In the genomic region with DNA sequence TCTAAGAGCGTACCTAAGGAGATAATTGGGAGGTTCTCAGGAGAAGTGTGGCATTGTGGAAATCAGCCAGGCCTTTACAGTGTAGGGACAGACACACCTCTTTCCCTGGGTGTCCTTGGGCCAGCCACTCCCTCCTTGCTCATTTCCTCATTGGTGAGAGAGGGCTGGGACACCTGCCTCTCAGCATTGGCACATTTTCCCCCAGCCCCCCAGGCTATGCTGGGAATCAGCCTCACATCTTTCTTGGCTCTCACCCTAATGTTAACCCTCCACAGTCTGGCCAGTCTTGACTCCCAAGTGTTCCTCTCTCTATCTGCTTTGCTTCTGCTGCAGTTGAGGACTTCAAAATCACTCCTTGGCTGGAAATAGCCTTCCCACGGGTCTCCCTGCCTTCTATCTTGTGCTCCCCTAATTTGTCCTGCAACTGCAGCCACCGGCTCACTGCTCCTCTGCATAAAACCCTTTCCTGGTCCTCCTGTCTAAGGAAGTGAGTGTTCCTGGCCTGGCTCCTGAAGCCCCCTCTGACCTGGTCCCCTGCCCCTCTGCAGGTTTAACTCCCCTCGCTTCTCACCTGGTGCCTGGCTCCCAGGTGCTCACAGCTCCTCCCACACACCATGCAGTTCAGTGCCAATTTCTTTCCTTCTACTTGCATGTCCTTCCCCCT, we compare ENCODE assay signal across 21 cellular contexts. TPM values are rescaled to one million over a fixed set of nuclear protein-coding genes. Genes with fewer than 3 reads are reported as not detected.
DNase-seq lines count a peak whose midpoint lies in the region; ATAC-seq, FAIRE-seq and TF ChIP-seq lines count a peak whose summit lies in the region.
"Had no signal": no experiment of that assay in that cellular context is flagged by ENCODE, and none has a peak within 500 bp of the region (broad histone marks: within the 10 kb centered on the region; RNA-seq: fewer than 3 reads in every experiment).

No MANE protein-coding gene starts in this region.

- DNase-seq in MCF 10A (ENCODE audit: unreplicated experiment) (peak; percentile 73), mammary epithelial cell (no peak), H1 (ENCODE audit: low read depth in 1 of 2, low spot score in 2 of 2) (no peak), COLO668 (lab: John Stamatoyannopoulos, UW; ENCODE audit: unreplicated experiment) (no peak)
- DNase-seq in natural killer cell treated with Interleukin-12 subunit alpha and Interleukin-12 subunit beta and Interleukin-15 and Interleukin-18, amount 100 ng/mL, for 72 hours (ENCODE audit: low spot score): no peak
- DNase-seq in activated naive CD4-positive, alpha-beta T cell treated with Interleukin-2 at 50 U/mL for 16 hours: no peak
- DNase-seq in activated CD4-positive, CD25-positive, alpha-beta regulatory T cell (lab: John Stamatoyannopoulos, UW): no peak
- no peak for DNase-seq in stimulated activated naive CD8-positive, alpha-beta T cell treated with anti-CD3 and anti-CD28 coated beads, Interleukin-15, Interleukin-2, amounts not matched to agents 100 U/mL and 50 U/mL, for 24 hours
- DNase-seq: CD4-positive, CD25-positive, alpha-beta regulatory T cell; KG1; NCI-H1105 treated with DMSO at 0.1 percent for 48 hours; NCI-H187; NCI-H2171; NCI-H446 treated with DMSO at 0.1 percent for 48 hours; NCI-H774; SHP77 treated with DMSO at 0.1 percent for 48 hours had no signal

- H3K9ac ChIP-seq in mammary epithelial cell (ENCODE audit: insufficient read depth, low read length): no peak overlapping the region
- no peak overlapping the region for H3K9ac ChIP-seq in H1 (replicated peaks in 1 of 4; ENCODE audit: extremely low read depth in 1 of 4, low read depth in 3 of 4, low read length in 3 of 4)

- H3K23ac ChIP-seq in H1 (ENCODE audit: insufficient read length): no peak overlapping the region

- H2AK5ac ChIP-seq in H1 (ENCODE audit: low read depth, low read length): no peak overlapping the region

- no peak overlapping the region for H4K5ac ChIP-seq in H1 (ENCODE audit: insufficient read length, low read depth, low read length)

- H3K4me1 Mint-ChIP-seq in MCF 10A (ENCODE audit: insufficient read depth, unreplicated experiment): peaks cover 14% of the 10 kb centered on the region
- peaks cover 61 to 69% of the 10 kb centered on the region in 2 donors for H3K4me1 Mint-ChIP-seq in natural killer cell treated with Interleukin-12 subunit alpha and Interleukin-12 subunit beta and Interleukin-15 and Interleukin-18, amount 100 ng/mL, for 72 hours (ENCODE audit: low read depth in 2 of 2)
- H3K4me1 Mint-ChIP-seq: GM23338 had no signal

- POLR2A ChIA-PET in MCF 10A (lab: Yijun Ruan, JAX) (no interaction called here), H1 (lab: Charles Lee; ENCODE audit: partially characterized antibody) (no interaction called here)

- no peak overlapping the region for H2BK120ac ChIP-seq in H1 (replicated peaks; ENCODE audit: low read depth, low read length)

- no peaks in the 10 kb centered on the region for H3K27me3 ChIP-seq in mammary epithelial cell (ENCODE audit: insufficient read depth, low read length)
- H3K27me3 ChIP-seq in H1 (replicated peaks in 1 of 4; ENCODE audit: control insufficient read depth in 3 of 4, extremely low read depth in 1 of 4, insufficient read depth in 3 of 4, low read length in 3 of 4): no peaks in the 10 kb centered on the region

- H3K36me3 Mint-ChIP-seq in MCF 10A (ENCODE audit: insufficient read depth, unreplicated experiment): no peaks in the 10 kb centered on the region
- H3K36me3 Mint-ChIP-seq in natural killer cell treated with Interleukin-12 subunit alpha and Interleukin-12 subunit beta and Interleukin-15 and Interleukin-18, amount 100 ng/mL, for 72 hours: peaks cover 42% of the 10 kb centered on the region
- H3K36me3 Mint-ChIP-seq: CD4-positive, CD25-positive, alpha-beta regulatory T cell had no signal

- no peak for TF ChIP-seq RAD21 in H1 (IDR thresholded peaks at IDR 0.05 in 1 of 2, conservative IDR thresholded peaks at IDR 0.05 in 1 of 2; ENCODE audit: low read depth in 2 of 2, low read length in 2 of 2)

- no peak for TF ChIP-seq CTCF in MCF 10A (IDR thresholded peaks at IDR 0.05; ENCODE audit: unreplicated experiment)
- TF ChIP-seq CTCF in mammary epithelial cell (conservative IDR thresholded peaks at IDR 0.05 in 1 of 2, IDR thresholded peaks at IDR 0.05 in 1 of 2; ENCODE audit: extremely low read depth in 1 of 2, insufficient read depth in 1 of 2, low read depth in 1 of 2, low read length in 2 of 2): no peak
- no peak for TF ChIP-seq CTCF in H1 (IDR thresholded peaks at IDR 0.05; ENCODE audit: control extremely low read depth in 1 of 3, insufficient read depth in 1 of 3, low read depth in 1 of 3, low read length in 3 of 3)

- no peak for ATAC-seq in natural killer cell treated with Interleukin-12 subunit alpha and Interleukin-12 subunit beta and Interleukin-15 and Interleukin-18, amount 100 ng/mL, for 72 hours
- ATAC-seq in stimulated activated naive CD8-positive, alpha-beta T cell treated with anti-CD3 and anti-CD28 coated beads, Interleukin-15, Interleukin-2, amounts not matched to agents 100 U/mL and 50 U/mL, for 24 hours: no peak
- ATAC-seq: GM23338 had no signal

- H3K4me3 Mint-ChIP-seq in MCF 10A (ENCODE audit: unreplicated experiment): no peak overlapping the region
- no peak overlapping the region for H3K4me3 Mint-ChIP-seq in natural killer cell treated with Interleukin-12 subunit alpha and Interleukin-12 subunit beta and Interleukin-15 and Interleukin-18, amount 100 ng/mL, for 72 hours
- H3K4me3 Mint-ChIP-seq: CD4-positive, CD25-positive, alpha-beta regulatory T cell; GM23338 had no signal

- no peaks in the 10 kb centered on the region for H3K23me2 ChIP-seq in H1 (ENCODE audit: low read depth, low read length)

- BruUV-seq in MCF 10A (replicated peaks; lab: Mats Ljungman, UMichigan): no TSS peak
- BruUV-seq in mammary epithelial cell (replicated peaks; lab: Mats Ljungman, UMichigan): no TSS peak

- no peak overlapping the region for H3K56ac ChIP-seq in H1 (replicated peaks; ENCODE audit: insufficient read length, low read depth, low read length)

- H3K4me1 ChIP-seq in mammary epithelial cell (ENCODE audit: insufficient read depth, low read length): no peaks in the 10 kb centered on the region
- H3K4me1 ChIP-seq in H1 (replicated peaks in 1 of 4; ENCODE audit: control insufficient read depth in 3 of 4, insufficient read depth in 4 of 4, low read length in 3 of 4): no peaks in the 10 kb centered on the region
- H3K4me1 ChIP-seq: A549 had no signal

- H3K9me3 ChIP-seq in mammary epithelial cell (replicated peaks; ENCODE audit: insufficient read depth, low read length): no peaks in the 10 kb centered on the region
- H3K9me3 ChIP-seq in H1 (ENCODE audit: insufficient read depth in 2 of 2, low read depth in 1 of 2, low read length in 1 of 2): peaks cover 0 to 5% of the 10 kb centered on the region in 2 experiments; a peak in 1 of 4 replicates

- H4K91ac ChIP-seq in H1 (replicated peaks; ENCODE audit: insufficient read length, low read length): no peak overlapping the region

- in situ Hi-C loops in mammary epithelial cell (cut with MboI; ENCODE audit: low sequenced_read_pairs in 2 of 2): no loop called here

- H3K79me2 ChIP-seq in mammary epithelial cell (ENCODE audit: insufficient read depth, low read length): no peaks in the 10 kb centered on the region
- H3K79me2 ChIP-seq in H1 (ENCODE audit: control insufficient read depth in 1 of 2, insufficient read depth in 2 of 2, low read length in 2 of 2): no peaks in the 10 kb centered on the region

- no peak overlapping the region for H4K8ac ChIP-seq in H1 (ENCODE audit: extremely low read depth, insufficient read depth, low read length)

- H3K27ac ChIP-seq in mammary epithelial cell (ENCODE audit: insufficient read depth, low read depth, low read length): no peak overlapping the region
- H3K27ac ChIP-seq in H1 (ENCODE audit: low read depth, low read length): no peak overlapping the region
- H3K27ac ChIP-seq: A549, HL-60 had no signal

- peak overlapping the region; percentile 1 for H3K27ac Mint-ChIP-seq in MCF 10A (ENCODE audit: low read depth, unreplicated experiment)
- H3K27ac Mint-ChIP-seq in natural killer cell treated with Interleukin-12 subunit alpha and Interleukin-12 subunit beta and Interleukin-15 and Interleukin-18, amount 100 ng/mL, for 72 hours: peak overlapping the region; percentile 88 to 100
- H3K27ac Mint-ChIP-seq: CD4-positive, CD25-positive, alpha-beta regulatory T cell; GM23338 had no signal

- no peaks in the 10 kb centered on the region for H3K79me1 ChIP-seq in H1 (ENCODE audit: low read depth, low read length)

- no peaks in the 10 kb centered on the region for H3K36me3 ChIP-seq in mammary epithelial cell (ENCODE audit: insufficient read depth, low read length)
- no peaks in the 10 kb centered on the region for H3K36me3 ChIP-seq in H1 (ENCODE audit: control insufficient read depth in 2 of 4, insufficient read depth in 4 of 4, low read length in 3 of 4)

- no peak overlapping the region for H2BK12ac ChIP-seq in H1 (ENCODE audit: low read depth, low read length)

- H2AFZ ChIP-seq in mammary epithelial cell (ENCODE audit: low read depth, low read length): no peak overlapping the region
- 0 out of 2 replicates have a peak overlapping the region, but pooled peaks have one; percentile 5 for H2AFZ ChIP-seq in H1 (ENCODE audit: low read length)
- H2AFZ ChIP-seq: GM23338 had no signal

- no peak for TF ChIP-seq POLR2A in H1 (IDR thresholded peaks at IDR 0.05; ENCODE audit: control extremely low read depth in 1 of 2, low read depth in 2 of 2, low read length in 2 of 2)

- H2BK15ac ChIP-seq in H1 (ENCODE audit: low read length): no peak overlapping the region

- intact Hi-C loops in MCF 10A (cut with micrococcal nuclease) (no loop called here), mammary epithelial cell (cut with micrococcal nuclease) (loop anchor here (5.0 kb wide), 1 partner anchor 198 kb away; no protein-coding TSS in a partner anchor)

- no peak overlapping the region for H3K18ac ChIP-seq in H1 (ENCODE audit: extremely low read depth, low read length)

- no peak for TF ChIP-seq EP300 in H1 (IDR thresholded peaks at IDR 0.05; ENCODE audit: borderline replicate concordance in 1 of 2, low read depth in 2 of 2, low read length in 2 of 2)

- H2BK5ac ChIP-seq in H1 (ENCODE audit: low read depth, low read length): no peak overlapping the region

- H3K4me3 ChIP-seq in mammary epithelial cell (replicated peaks in 1 of 3; ENCODE audit: insufficient read depth in 1 of 3, low read depth in 2 of 3, low read length in 3 of 3) (no peak overlapping the region), H1 (ENCODE audit: extremely low read depth in 1 of 4, insufficient read depth in 2 of 4, low read depth in 3 of 4, low read length in 4 of 4) (no peak overlapping the region)
- H3K4me3 ChIP-seq: A549, GM23338 had no signal

- WGBS in mammary epithelial cell (ENCODE audit: low coverage, missing lambda C conversion rate): 40% methylated on average over 4 of the region's 4 CpGs
- 83% methylated on average over 4 of the region's 4 CpGs; no CpG with 5 or more reads in 1 of the 2 experiments for WGBS in H1 (ENCODE audit: extremely low coverage in 1 of 2, insufficient coverage in 1 of 2, insufficient read length in 1 of 2, insufficient replicate concordance in 2 of 2, low coverage in 1 of 2, low lambda C conversion rate in 2 of 2, missing lambda C conversion rate in 1 of 2), 2 experiments

- dilution Hi-C loops in mammary epithelial cell (cut with HindIII; ENCODE audit: low sequenced_read_pairs): no loop called here

- no peak overlapping the region for H3K4me2 ChIP-seq in mammary epithelial cell (ENCODE audit: insufficient read depth, low read depth, low read length)
- H3K4me2 ChIP-seq in H1 (ENCODE audit: insufficient read depth in 1 of 2, low read depth in 2 of 2, low read length in 2 of 2): no peak overlapping the region
- H3K4me2 ChIP-seq: A549, GM23338 had no signal

- H2BK20ac ChIP-seq in H1 (ENCODE audit: low read length): no peak overlapping the region

- H3K14ac ChIP-seq in H1 (ENCODE audit: insufficient read length): no peak overlapping the region

- H4K20me1 ChIP-seq in mammary epithelial cell (ENCODE audit: insufficient read depth, low read length): no peaks in the 10 kb centered on the region
- H4K20me1 ChIP-seq in H1 (replicated peaks in 1 of 2; ENCODE audit: control insufficient read depth in 1 of 2, insufficient read depth in 2 of 2, low read length in 2 of 2): no peaks in the 10 kb centered on the region

- H3K4ac ChIP-seq in H1 (replicated peaks; ENCODE audit: insufficient read length, low read depth, low read length): no peak overlapping the region

- FAIRE-seq in H1 (lab: Jason Lieb, UNC): no peak
- FAIRE-seq: A549, D721Med, RCC 7860 had no signal

- CTCF ChIA-PET in MCF 10A (lab: Yijun Ruan, JAX) (interaction anchor here (0.7 kb wide), 1 partner anchor 174 kb away, joined by 3 read pairs; no protein-coding TSS in a partner anchor), mammary epithelial cell (lab: Charles Lee; ENCODE audit: low non-redundant PET) (no interaction called here), H1 (lab: Charles Lee; ENCODE audit: partially characterized antibody) (no interaction called here)

- no peaks in the 10 kb centered on the region for H3K27me3 Mint-ChIP-seq in MCF 10A (ENCODE audit: insufficient read depth, unreplicated experiment)
- no peaks in the 10 kb centered on the region for H3K27me3 Mint-ChIP-seq in natural killer cell treated with Interleukin-12 subunit alpha and Interleukin-12 subunit beta and Interleukin-15 and Interleukin-18, amount 100 ng/mL, for 72 hours

- H3K9me3 Mint-ChIP-seq in MCF 10A (ENCODE audit: unreplicated experiment): no peaks in the 10 kb centered on the region
- H3K9me3 Mint-ChIP-seq in natural killer cell treated with Interleukin-12 subunit alpha and Interleukin-12 subunit beta and Interleukin-15 and Interleukin-18, amount 100 ng/mL, for 72 hours: peaks cover 6% of the 10 kb centered on the region

RNA-seq across cellular contexts. Expression of a gene that starts 15.8 kb away (rescaled TPM):
- total RNA-seq in MCF 10A (2022) (1.5 and 4.4 TPM in 2 replicates), mammary epithelial cell (1 to 10 TPM in 1 of 2 donors, not detected in 1; 5.2 TPM)
- polyA plus RNA-seq in mammary epithelial cell (3.1 TPM), H1 (2011; rRNA removed) (0.75 and 0.86 TPM in 2 replicates)
- polyA minus RNA-seq in mammary epithelial cell: 13.3 TPM
- 1.1 and 2.1 TPM in 2 replicates for total RNA-seq in H1 (2021; fragmentation: NEBNext Ultra II Directional; extraction: Animal tissue kit (Norgen Biotek cat#: 25700))
- polyA plus RNA-seq in H1 (2011; cell fraction: cytosol; rRNA removed): 1.0 TPM
- 2.9 TPM for polyA plus RNA-seq in H1 (2011; cell fraction: nucleus; rRNA removed)
- polyA plus RNA-seq in H1 (2012, experiment 1 of 2): 0.57 to 1.3 TPM (median 1.3 TPM) in 4 replicates
- polyA plus RNA-seq in H1 (2012, experiment 2 of 2): 0.63 TPM
- polyA plus RNA-seq in H1 (2013, experiment 1 of 2): 1.8 TPM
- polyA plus RNA-seq in H1 (2013, experiment 2 of 2): 2.7 TPM
- 0.76 and 1.1 TPM in 2 replicates for polyA minus RNA-seq in H1 (2011; rRNA and poly(A)+ RNA removed)
- not detected for polyA minus RNA-seq in H1 (2011; cell fraction: cytosol; rRNA and poly(A)+ RNA removed)
- 3.7 TPM for polyA minus RNA-seq in H1 (2011; cell fraction: nucleus; rRNA and poly(A)+ RNA removed)
- 100 to 1,000 TPM; 104 to 130 TPM for total RNA-seq in natural killer cell treated with Interleukin-12 subunit alpha and Interleukin-12 subunit beta and Interleukin-15 and Interleukin-18, amount 100 ng/mL, for 72 hours
- total RNA-seq: GM23338 had no signal

Comparison
In these comparisons a context has a peak if more than half of its experiments do, and no peak if none do; other contexts are left out.
1. RNA of a gene that starts 15.8 kb away (total RNA-seq): 104 to 130 TPM in natural killer cell treated with Interleukin-12 subunit alpha and Interleukin-12 subunit beta and Interleukin-15 and Interleukin-18, amount 100 ng/mL, for 72 hours; 5.2 TPM in mammary epithelial cell, 1.1 to 2.1 TPM in H1 and 1.5 to 4.4 TPM in MCF 10A; every median in the first group is over 10 times any median in the second.